Comparison of ENCODE assay signal across 8 cellular contexts in the genomic region with DNA sequence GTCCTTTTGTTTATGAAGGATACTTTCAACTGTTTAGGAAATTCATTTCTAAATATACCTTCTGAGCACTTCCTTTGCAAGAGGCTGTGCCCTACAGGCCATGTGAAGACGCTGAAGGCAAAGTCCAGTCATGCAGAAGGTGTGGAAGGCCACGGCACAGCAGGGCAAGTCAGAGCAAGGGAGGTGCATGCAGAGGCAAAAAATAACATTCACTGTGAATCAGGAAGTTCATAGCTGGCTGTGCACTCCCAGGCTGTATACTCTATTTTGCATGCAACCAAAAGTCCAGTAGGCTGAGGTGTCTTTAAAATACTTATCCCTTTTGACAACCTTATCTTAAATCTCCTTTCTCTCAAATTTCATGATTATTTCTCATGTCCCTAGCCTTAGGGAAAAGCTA. TPM values are rescaled to one million over a fixed set of nuclear protein-coding genes. Genes with fewer than 3 reads are reported as not detected.
A peak's percentile ranks its signal among the peaks of the same experiment; 100 is the strongest.
DNase-seq lines count a peak whose midpoint lies in the region; ATAC-seq and TF ChIP-seq lines count a peak whose summit lies in the region.

No MANE protein-coding gene starts in this region.

- H3K4me3 ChIP-seq in MG63 (no peak overlapping the region), brain microvascular endothelial cell (ENCODE audit: low read depth, low read length) (no peak overlapping the region)

- no peak for ATAC-seq in GM21529 (IDR thresholded peaks at IDR 0.05; ENCODE audit: unreplicated experiment)

- TF ChIP-seq CTCF in brain microvascular endothelial cell (IDR thresholded peaks at IDR 0.05; ENCODE audit: low read depth, low read length, missing control alignments) (peak; percentile 23), GM13977 (IDR thresholded peaks at IDR 0.05; ENCODE audit: extremely low read depth, insufficient read depth, missing control alignments) (no peak)

- intact Hi-C loops in posterior vena cava (cut with DNase I) = no loop called here

- DNase-seq in GF-D8 (lab: John Stamatoyannopoulos, UW) = peak; percentile 59
- peak; percentile 56 for DNase-seq in MG63
- DNase-seq in brain microvascular endothelial cell = peak; percentile 59
- peak; percentile 27 for DNase-seq in midbrain (lab: John Stamatoyannopoulos, UW)
- no peak for DNase-seq in GM13977 (ENCODE audit: low spot score)
- no peak for DNase-seq in epidermal melanocyte (ENCODE audit: insufficient read length, low spot score)
- DNase-seq in posterior vena cava (ENCODE audit: low spot score) = no peak

- peak overlapping the region; percentile 65 for H3K27ac ChIP-seq in brain microvascular endothelial cell

- no peaks in the 10 kb centered on the region for H3K9me3 ChIP-seq in MG63

- in situ Hi-C loops in brain microvascular endothelial cell (cut with HindIII; ENCODE audit: low pct_ligation_motif_present, low sequenced_read_pairs) (no loop called here), GM13977 (cut with MboI; ENCODE audit: low pct_unique_long_range_greater_than_20kb, low sequenced_read_pairs, unreplicated experiment) (no loop called here)

- H3K36me3 ChIP-seq in MG63 (no peaks in the 10 kb centered on the region), brain microvascular endothelial cell (replicated peaks) (no peaks in the 10 kb centered on the region)

- no peaks in the 10 kb centered on the region for H3K27me3 ChIP-seq in MG63
- no peaks in the 10 kb centered on the region for H3K27me3 ChIP-seq in brain microvascular endothelial cell (replicated peaks)

RNA-seq across cellular contexts. Expression of a gene that starts 50.3 kb away (rescaled TPM):
- total RNA-seq in MG63 (2014; rRNA removed; shearing (Covaris generic); ENCODE audit: low replicate concordance) = 13.2 and 20.2 TPM in 2 replicates
- total RNA-seq in posterior vena cava = 10 to 100 TPM; 69.4 to 84.0 TPM

Comparison
In these comparisons a context has a peak if more than half of its experiments do, and no peak if none do; other contexts are left out.
1. DNase-seq: peak in GF-D8 (single experiment), MG63 (single experiment), brain microvascular endothelial cell (single experiment) and midbrain (single experiment); none in GM13977 (single experiment), epidermal melanocyte (single experiment) and posterior vena cava (single experiment).